ENCODE assay signal across 24 cellular contexts in genomic region chr14:54547583-54547982, GRCh38.
"Had no signal": no experiment of that assay in that cellular context is flagged by ENCODE, and none has a peak within 500 bp of the region (broad histone marks: within the 10 kb centered on the region; RNA-seq: fewer than 3 reads in every experiment).

No MANE protein-coding gene starts in this region.

- H3K27ac ChIP-seq: left lung, lower lobe of right lung, ovary, right atrium auricular region, spleen, suprapubic skin, thoracic aorta, tibial artery, upper lobe of right lung had no signal

- H3K9me3 ChIP-seq: left lung, lower lobe of right lung, ovary, right atrium auricular region, spleen, suprapubic skin, thoracic aorta, tibial artery, upper lobe of right lung had no signal

- H3K36me3 Mint-ChIP-seq: naive B cell; natural killer cell; stimulated activated effector memory CD8-positive, alpha-beta T cell treated with anti-CD3 and anti-CD28 coated beads, Interleukin-12 subunit alpha, Interleukin-12 subunit beta, amount 100 ng/mL, for 72 hours had no signal

- H3K27ac Mint-ChIP-seq: natural killer cell; progenitor cell of endocrine pancreas; stimulated activated effector memory CD8-positive, alpha-beta T cell treated with anti-CD3 and anti-CD28 coated beads, Interleukin-12 subunit alpha, Interleukin-12 subunit beta, amount 100 ng/mL, for 72 hours; stimulated activated naive CD8-positive, alpha-beta T cell treated with anti-CD3 and anti-CD28 coated beads, Interleukin-15, Interleukin-2, amounts not matched to agents 100 ng/mL and 50 ng/mL, for 24 hours had no signal

- H3K27me3 Mint-ChIP-seq: progenitor cell of endocrine pancreas; stimulated activated naive CD8-positive, alpha-beta T cell treated with anti-CD3 and anti-CD28 coated beads, Interleukin-15, Interleukin-2, amounts not matched to agents 100 ng/mL and 50 ng/mL, for 24 hours had no signal

- DNase-seq: hippocampal formation; left colon; left lung; lower lobe of right lung; mammary epithelial cell; mesenchymal stem cell; naive B cell; natural killer cell; ovary; small intestine; spleen; stimulated activated CD4-positive, alpha-beta T cell treated with anti-CD3 and anti-CD28 coated beads, Interleukin-4, amount 100 ng/mL, for 24 hours; stimulated activated naive CD4-positive, alpha-beta T cell; tibial artery; trophoblast cell; upper lobe of right lung had no signal

- H3K4me3 Mint-ChIP-seq: naive B cell; natural killer cell; stimulated activated effector memory CD8-positive, alpha-beta T cell treated with anti-CD3 and anti-CD28 coated beads, Interleukin-12 subunit alpha, Interleukin-12 subunit beta, amount 100 ng/mL, for 72 hours; stimulated activated naive CD8-positive, alpha-beta T cell treated with anti-CD3 and anti-CD28 coated beads, Interleukin-15, Interleukin-2, amounts not matched to agents 100 ng/mL and 50 ng/mL, for 24 hours had no signal

- H3K4me1 Mint-ChIP-seq: naive B cell; natural killer cell; stimulated activated effector memory CD8-positive, alpha-beta T cell treated with anti-CD3 and anti-CD28 coated beads, Interleukin-12 subunit alpha, Interleukin-12 subunit beta, amount 100 ng/mL, for 72 hours had no signal

- FAIRE-seq: keratinocyte, small intestine had no signal

- H3K4me1 ChIP-seq: left lung, lower lobe of right lung, right atrium auricular region, spleen, suprapubic skin, tibial artery, upper lobe of right lung had no signal

- H3K4me3 ChIP-seq: left lung, lower lobe of right lung, ovary, right atrium auricular region, spleen, suprapubic skin, thoracic aorta, tibial artery, upper lobe of right lung had no signal

- H3K9me3 Mint-ChIP-seq: natural killer cell; stimulated activated effector memory CD8-positive, alpha-beta T cell treated with anti-CD3 and anti-CD28 coated beads, Interleukin-12 subunit alpha, Interleukin-12 subunit beta, amount 100 ng/mL, for 72 hours; stimulated activated naive CD8-positive, alpha-beta T cell treated with anti-CD3 and anti-CD28 coated beads, Interleukin-15, Interleukin-2, amounts not matched to agents 100 ng/mL and 50 ng/mL, for 24 hours had no signal

- H3K36me3 ChIP-seq: left lung, lower lobe of right lung, ovary, right atrium auricular region, spleen, suprapubic skin, thoracic aorta, tibial artery, upper lobe of right lung had no signal

- H3K27me3 ChIP-seq: left lung, ovary, right atrium auricular region, spleen, suprapubic skin, tibial artery, upper lobe of right lung had no signal

- ATAC-seq: left colon; left lung; lower lobe of right lung; natural killer cell; sciatic nerve; stimulated activated effector memory CD8-positive, alpha-beta T cell treated with anti-CD3 and anti-CD28 coated beads, Interleukin-12 subunit alpha, Interleukin-12 subunit beta, amount 100 ng/mL, for 72 hours; upper lobe of right lung had no signal
